ENCODE assay signal across 19 cellular contexts in genomic region chr9:94944623-94945022, GRCh38.
DNase-seq lines count a peak whose midpoint lies in the region; ATAC-seq, FAIRE-seq and TF ChIP-seq lines count a peak whose summit lies in the region.
"Had no signal": no experiment of that assay in that cellular context is flagged by ENCODE, and none has a peak within 500 bp of the region (broad histone marks: within the 10 kb centered on the region; RNA-seq: fewer than 3 reads in every experiment).

No MANE protein-coding gene starts in this region.

- 83 to 93% methylated on average over 1 of the region's 1 CpG for WGBS in esophagus squamous epithelium, 2 donors
- WGBS in small intestine, 3 donors: 94 to 100% (median 96%) methylated on average over 1 of the region's 1 CpG

- H3K4me3 Mint-ChIP-seq in CD8-positive, alpha-beta T cell: no peak overlapping the region
- H3K4me3 Mint-ChIP-seq in osteocyte (ENCODE audit: unreplicated experiment): no peak overlapping the region
- H3K4me3 Mint-ChIP-seq: activated CD8-positive, alpha-beta T cell treated with anti-CD3 and anti-CD28 coated beads, Interleukin-2, amount 10 ng/mL, durations not matched to agents 7 days and 5 days; activated T-helper 17 cell treated with anti-CD3 and anti-CD28 coated beads, Interleukin-2, amount 50 U/mL, for 72 hours; CD4-positive, alpha-beta memory T cell; neural crest cell; T-cell had no signal

- H3K27ac ChIP-seq in CD8-positive, alpha-beta T cell (ENCODE audit: low read depth, low read length): no peak overlapping the region
- H3K27ac ChIP-seq in SJSA1: peak overlapping the region; percentile 49; the same call in 1 of the 2 replicates
- peak overlapping the region; percentile 66 to 84 (median 80) for H3K27ac ChIP-seq in esophagus squamous epithelium
- H3K27ac ChIP-seq in small intestine (ENCODE audit: low read depth in 1 of 2, low read length in 1 of 2): peak overlapping the region in 1 of 2 donors; percentile 45
- no peak overlapping the region for H3K27ac ChIP-seq in effector memory CD4-positive, alpha-beta T cell (ENCODE audit: insufficient read depth, low read length, poor library complexity, severe bottlenecking)
- H3K27ac ChIP-seq: VCaP had no signal

- H3K9me3 Mint-ChIP-seq in CD8-positive, alpha-beta T cell: no peaks in the 10 kb centered on the region
- no peaks in the 10 kb centered on the region for H3K9me3 Mint-ChIP-seq in osteocyte (ENCODE audit: unreplicated experiment)
- H3K9me3 Mint-ChIP-seq: activated T-helper 17 cell treated with anti-CD3 and anti-CD28 coated beads, Interleukin-2, amount 50 U/mL, for 72 hours; CD4-positive, alpha-beta memory T cell; neural crest cell; T-cell had no signal

- no peaks in the 10 kb centered on the region for H3K36me3 Mint-ChIP-seq in CD8-positive, alpha-beta T cell
- peaks cover 10% of the 10 kb centered on the region for H3K36me3 Mint-ChIP-seq in osteocyte (ENCODE audit: unreplicated experiment)

- POLR2A ChIA-PET in CD8-positive, alpha-beta T cell (lab: Charles Lee): no interaction called here

- no peak for DNase-seq in CD8-positive, alpha-beta T cell
- DNase-seq in SJSA1 (ENCODE audit: low read depth in 1 of 2, low spot score in 2 of 2) (no peak), esophagus squamous epithelium (lab: John Stamatoyannopoulos, UW) (no peak), osteocyte (ENCODE audit: extremely low spot score, unreplicated experiment) (no peak), small intestine (no peak)
- no peak for DNase-seq in activated CD4-positive, alpha-beta T cell treated with anti-CD3 and anti-CD28 coated beads, Interleukin-2, amount 50 U/mL, for 4 hours
- no peak for DNase-seq in effector memory CD4-positive, alpha-beta T cell
- DNase-seq: activated CD8-positive, alpha-beta T cell treated with anti-CD3 and anti-CD28 coated beads, Interleukin-2, amount 10 ng/mL, durations not matched to agents 7 days and 5 days; CD4-positive, alpha-beta memory T cell; DMS79 treated with DMSO at 0.1 percent for 48 hours; mesendoderm; NCI-H1436; T-cell had no signal

- no peaks in the 10 kb centered on the region for H3K27me3 Mint-ChIP-seq in CD8-positive, alpha-beta T cell (ENCODE audit: low read depth)
- H3K27me3 Mint-ChIP-seq in osteocyte (ENCODE audit: unreplicated experiment): no peaks in the 10 kb centered on the region
- H3K27me3 Mint-ChIP-seq: activated T-helper 17 cell treated with anti-CD3 and anti-CD28 coated beads, Interleukin-2, amount 50 U/mL, for 72 hours; CD4-positive, alpha-beta memory T cell; T-cell had no signal

- no peak overlapping the region for H3K4me3 ChIP-seq in CD8-positive, alpha-beta T cell (ENCODE audit: low read depth, low read length)
- H3K4me3 ChIP-seq in SJSA1 (no peak overlapping the region), esophagus squamous epithelium (no peak overlapping the region), small intestine (ENCODE audit: low read depth in 1 of 2, low read length in 2 of 2) (no peak overlapping the region)
- no peak overlapping the region for H3K4me3 ChIP-seq in effector memory CD4-positive, alpha-beta T cell (ENCODE audit: insufficient read depth, low read depth, low read length, poor library complexity, severe bottlenecking)

- TF ChIP-seq CTCF in CD8-positive, alpha-beta T cell (IDR thresholded peaks at IDR 0.05): no peak
- TF ChIP-seq CTCF in esophagus squamous epithelium (IDR thresholded peaks at IDR 0.05) (no peak), osteocyte (IDR thresholded peaks at IDR 0.05) (no peak)

- no peaks in the 10 kb centered on the region for H3K36me3 ChIP-seq in CD8-positive, alpha-beta T cell (ENCODE audit: insufficient read depth, low read length)
- H3K36me3 ChIP-seq in SJSA1 (peaks cover 3% of the 10 kb centered on the region; the same call in 1 of the 2 replicates), esophagus squamous epithelium (no peaks in the 10 kb centered on the region), small intestine (ENCODE audit: control insufficient read depth in 2 of 2, insufficient read depth in 2 of 2, low read length in 2 of 2) (peaks cover 0 to 2% of the 10 kb centered on the region in 2 donors)
- no peaks in the 10 kb centered on the region for H3K36me3 ChIP-seq in effector memory CD4-positive, alpha-beta T cell (ENCODE audit: control insufficient read depth, insufficient read depth, low read length)

- no peak for TF ChIP-seq POLR2A in esophagus squamous epithelium (IDR thresholded peaks at IDR 0.05)

- no peaks in the 10 kb centered on the region for H3K4me1 ChIP-seq in CD8-positive, alpha-beta T cell (ENCODE audit: insufficient read depth, low read length)
- H3K4me1 ChIP-seq in SJSA1 (replicated peaks): peaks cover 24% of the 10 kb centered on the region
- H3K4me1 ChIP-seq in esophagus squamous epithelium: peaks cover 8 to 50% (median 38%) of the 10 kb centered on the region in 3 donors
- H3K4me1 ChIP-seq in small intestine (ENCODE audit: control insufficient read depth in 2 of 2, insufficient read depth in 1 of 2, low read depth in 1 of 2, low read length in 1 of 2): peaks cover 2 to 13% of the 10 kb centered on the region in 2 donors
- no peaks in the 10 kb centered on the region for H3K4me1 ChIP-seq in effector memory CD4-positive, alpha-beta T cell (ENCODE audit: control insufficient read depth, insufficient read depth, low read length, poor library complexity, severe bottlenecking)

- CTCF ChIA-PET in CD8-positive, alpha-beta T cell (lab: Charles Lee): no interaction called here

- no peaks in the 10 kb centered on the region for H3K4me1 Mint-ChIP-seq in CD8-positive, alpha-beta T cell (ENCODE audit: low read depth)
- H3K4me1 Mint-ChIP-seq in osteocyte (ENCODE audit: unreplicated experiment): peaks cover 62% of the 10 kb centered on the region
- H3K4me1 Mint-ChIP-seq: T-cell had no signal

- no peaks in the 10 kb centered on the region for H3K27me3 ChIP-seq in CD8-positive, alpha-beta T cell (ENCODE audit: insufficient read depth, low read length)
- H3K27me3 ChIP-seq in SJSA1 (replicated peaks): no peaks in the 10 kb centered on the region
- no peaks in the 10 kb centered on the region for H3K27me3 ChIP-seq in esophagus squamous epithelium
- no peaks in the 10 kb centered on the region for H3K27me3 ChIP-seq in small intestine (ENCODE audit: control insufficient read depth in 2 of 2, insufficient read depth in 2 of 2, low read length in 2 of 2)
- H3K27me3 ChIP-seq in effector memory CD4-positive, alpha-beta T cell (replicated peaks; ENCODE audit: control insufficient read depth, insufficient read depth, low read length, poor library complexity, severe bottlenecking): no peaks in the 10 kb centered on the region

- intact Hi-C loops in CD8-positive, alpha-beta T cell (cut with DNase I, micrococcal nuclease): no loop called here
- intact Hi-C loops in esophagus squamous epithelium (cut with DNase I): no loop called here

- no peak for ATAC-seq in CD8-positive, alpha-beta T cell
- ATAC-seq in HG03432 (IDR thresholded peaks at IDR 0.05; ENCODE audit: unreplicated experiment): no peak
- ATAC-seq: activated CD8-positive, alpha-beta T cell treated with anti-CD3 and anti-CD28 coated beads, Interleukin-2, amount 10 ng/mL, durations not matched to agents 7 days and 5 days; activated T-helper 17 cell treated with anti-CD3 and anti-CD28 coated beads, Interleukin-2, amount 50 U/mL, for 72 hours; T-cell had no signal

- H3K27ac Mint-ChIP-seq in CD8-positive, alpha-beta T cell: peak overlapping the region; percentile 13
- peak overlapping the region; percentile 55 for H3K27ac Mint-ChIP-seq in osteocyte (ENCODE audit: unreplicated experiment)
- H3K27ac Mint-ChIP-seq: activated CD8-positive, alpha-beta T cell treated with anti-CD3 and anti-CD28 coated beads, Interleukin-2, amount 10 ng/mL, durations not matched to agents 7 days and 5 days; activated T-helper 17 cell treated with anti-CD3 and anti-CD28 coated beads, Interleukin-2, amount 50 U/mL, for 72 hours; CD4-positive, alpha-beta memory T cell; T-cell had no signal

- H3K9me3 ChIP-seq in CD8-positive, alpha-beta T cell (ENCODE audit: low read length): no peaks in the 10 kb centered on the region
- H3K9me3 ChIP-seq in SJSA1 (replicated peaks): no peaks in the 10 kb centered on the region
- no peaks in the 10 kb centered on the region for H3K9me3 ChIP-seq in esophagus squamous epithelium
- H3K9me3 ChIP-seq in small intestine (ENCODE audit: control insufficient read depth, low read depth): no peaks in the 10 kb centered on the region
- no peaks in the 10 kb centered on the region for H3K9me3 ChIP-seq in effector memory CD4-positive, alpha-beta T cell (ENCODE audit: control insufficient read depth, low read length)

- no peak for FAIRE-seq in small intestine (lab: Jason Lieb, UNC)
- FAIRE-seq: endothelial cell of umbilical vein, H1 had no signal

Comparison
In these comparisons a context has a peak if more than half of its experiments do, and no peak if none do; other contexts are left out.
1. H3K27ac ChIP-seq: peak in SJSA1 (single experiment) and esophagus squamous epithelium (4 of 4); none in CD8-positive, alpha-beta T cell (single experiment) and effector memory CD4-positive, alpha-beta T cell (single experiment).